ENCODE assay signal across 21 cellular contexts in genomic region chr15:39462691-39463090, GRCh38.
DNase-seq lines count a peak whose midpoint lies in the region; ATAC-seq and TF ChIP-seq lines count a peak whose summit lies in the region.
"Had no signal": no experiment of that assay in that cellular context is flagged by ENCODE, and none has a peak within 500 bp of the region (broad histone marks: within the 10 kb centered on the region; RNA-seq: fewer than 3 reads in every experiment).

No MANE protein-coding gene starts in this region.

- ATAC-seq in foreskin keratinocyte (peak; percentile 54), left lung (no peak), HG03039 (IDR thresholded peaks at IDR 0.05; ENCODE audit: unreplicated experiment) (no peak)
- ATAC-seq: activated CD4-positive, alpha-beta T cell treated with anti-CD3 and anti-CD28 coated beads for 36 hours; mucosa of descending colon; Right ventricle myocardium inferior had no signal

- H3K27ac ChIP-seq in foreskin keratinocyte (no peak overlapping the region), left lung (peak overlapping the region in 1 of 2 donors; percentile 3)
- H3K27ac ChIP-seq: epithelial cell of prostate, tibial artery had no signal

- DNase-seq in EH (ENCODE audit: low read depth) (peak; percentile 83), M059J (ENCODE audit: low read depth) (peak; percentile 69), cardiac fibroblast (ENCODE audit: low read depth in 2 of 2) (peak; percentile 79 to 80), foreskin keratinocyte (peak in 1 of 2 donors; percentile 28), left lung (no peak), SKM-1 (lab: John Stamatoyannopoulos, UW; ENCODE audit: unreplicated experiment) (no peak), DMS53 treated with DMSO at 0.1 percent for 48 hours (lab: John Stamatoyannopoulos, UW; ENCODE audit: unreplicated experiment) (no peak)
- DNase-seq: activated CD4-positive, alpha-beta T cell treated with anti-CD3 and anti-CD28 coated beads for 36 hours; C1 segment of cervical spinal cord; Calu3; glutamatergic neuron; Kasumi-1; left cardiac atrium; mucosa of descending colon; NCI-H1417; NCI-H526; stimulated activated naive CD4-positive, alpha-beta T cell; tibial artery had no signal

- no peak overlapping the region for H3K4me3 ChIP-seq in cardiac fibroblast (replicated peaks in 1 of 2; ENCODE audit: low read depth in 2 of 2, low read length in 2 of 2)
- no peak overlapping the region for H3K4me3 ChIP-seq in left lung
- H3K4me3 ChIP-seq: mucosa of descending colon, tibial artery had no signal

- TF ChIP-seq CTCF in cardiac fibroblast (IDR thresholded peaks at IDR 0.05; ENCODE audit: low read depth, low read length) (no peak), foreskin keratinocyte (conservative IDR thresholded peaks at IDR 0.05) (no peak), left lung (IDR thresholded peaks at IDR 0.05) (no peak)

- no peaks in the 10 kb centered on the region for H3K9me3 ChIP-seq in left lung
- H3K9me3 ChIP-seq: mucosa of descending colon, tibial artery had no signal

- intact Hi-C loops in left lung (cut with DNase I) = no loop called here

- no peaks in the 10 kb centered on the region for H3K4me1 ChIP-seq in foreskin keratinocyte
- H3K4me1 ChIP-seq in left lung = peaks cover 4 to 39% of the 10 kb centered on the region in 2 donors

- no peaks in the 10 kb centered on the region for H3K36me3 ChIP-seq in left lung
- H3K36me3 ChIP-seq: tibial artery had no signal

- H3K27me3 ChIP-seq in foreskin keratinocyte (no peaks in the 10 kb centered on the region), left lung (no peaks in the 10 kb centered on the region)
- H3K27me3 ChIP-seq: tibial artery had no signal

Comparison
In these comparisons a context has a peak if more than half of its experiments do, and no peak if none do; other contexts are left out.
1. DNase-seq: peak in EH (single experiment), M059J (single experiment) and cardiac fibroblast (2 of 2); none in left lung (0 of 2), SKM-1 (single experiment) and DMS53 treated with DMSO at 0.1 percent for 48 hours (single experiment).